ENCODE assay signal across 34 cellular contexts in the genomic region with DNA sequence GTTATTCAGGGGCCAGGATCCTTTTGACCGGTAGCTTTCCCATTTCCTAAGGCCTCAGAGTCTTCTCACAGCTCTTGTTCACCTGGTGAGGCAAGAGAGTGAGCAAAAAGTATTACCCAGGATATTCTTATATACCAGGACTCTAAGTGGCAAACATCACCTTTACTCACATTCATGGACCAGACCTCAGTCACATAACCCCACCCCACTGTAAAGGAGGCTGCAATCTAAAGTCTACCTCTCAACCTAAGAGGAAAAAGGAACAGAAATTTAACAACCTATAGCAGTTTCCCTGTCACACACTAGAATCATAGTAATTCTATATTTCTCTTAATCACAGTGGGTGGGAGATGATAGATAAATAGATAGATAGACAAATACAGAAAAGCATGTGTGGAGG.
"Had no signal": no experiment of that assay in that cellular context is flagged by ENCODE, and none has a peak within 500 bp of the region (broad histone marks: within the 10 kb centered on the region; RNA-seq: fewer than 3 reads in every experiment).

No MANE protein-coding gene starts in this region.

- H3K36me3 ChIP-seq: MG63 had no signal

- H3K9me3 ChIP-seq: MG63 had no signal

- H3K27me3 ChIP-seq: MG63 had no signal

- DNase-seq: Karpas-422, Kasumi-1, MG63, MM.1S, MV-4-11, NCI-H1048, NCI-H1092, NCI-H1092 treated with DMSO at 0.1 percent for 48 hours, NCI-H1105, NCI-H1105 treated with DMSO at 0.1 percent for 48 hours, NCI-H1417, NCI-H1417 treated with DMSO at 0.1 percent for 48 hours, NCI-H1436, NCI-H1436 treated with DMSO at 0.1 percent for 48 hours, NCI-H146, NCI-H1694, NCI-H1694 treated with DMSO at 0.1 percent for 48 hours, NCI-H187, NCI-H187 treated with DMSO at 0.1 percent for 48 hours, NCI-H1930, NCI-H2029, NCI-H2029 treated with DMSO at 0.1 percent for 48 hours, NCI-H2081, NCI-H2081 treated with DMSO at 0.1 percent for 48 hours, NCI-H2107, NCI-H2171, NCI-H2171 treated with DMSO at 0.1 percent for 48 hours, NCI-H2227 treated with DMSO at 0.1 percent for 48 hours, NCI-H226, NCI-H345, NCI-H446, NCI-H446 treated with DMSO at 0.1 percent for 48 hours, NCI-H510A, NCI-H510A treated with DMSO at 0.1 percent for 48 hours had no signal

- H3K4me3 ChIP-seq: MG63 had no signal
